Comparison of ENCODE assay signal across 29 cellular contexts in the genomic region with DNA sequence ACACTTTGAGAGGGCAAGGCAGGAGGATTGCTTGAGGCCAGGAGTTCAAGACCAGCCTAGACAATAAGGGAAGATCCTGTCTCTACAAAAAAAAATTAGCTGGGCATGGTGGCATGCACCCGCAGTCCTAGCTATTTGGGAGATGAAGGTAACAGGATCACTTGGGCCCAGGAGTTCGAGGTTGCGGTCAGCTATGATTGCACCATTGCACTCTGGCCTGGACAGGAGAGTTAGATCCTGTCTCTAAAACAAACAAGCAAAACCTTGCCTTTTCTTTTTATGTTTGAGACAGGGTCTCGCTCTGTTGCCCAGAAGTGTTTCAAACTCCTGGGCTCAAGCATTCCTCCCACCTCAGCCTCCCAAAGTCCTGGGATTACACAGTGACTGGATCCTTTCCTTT.
"Had no signal": no experiment of that assay in that cellular context is flagged by ENCODE, and none has a peak within 500 bp of the region (broad histone marks: within the 10 kb centered on the region; RNA-seq: fewer than 3 reads in every experiment).

No MANE protein-coding gene starts in this region.

- H2AFZ ChIP-seq: hepatocyte had no signal

- DNase-seq: colonic mucosa; cortex of kidney; dermis blood vessel endothelial cell; dorsolateral prefrontal cortex; effector CD4-positive, alpha-beta T cell; effector CD8-positive, alpha-beta T cell; effector memory CD4-positive, alpha-beta T cell; effector memory CD8-positive, alpha-beta T cell; endodermal cell; erythroblast; esophagus squamous epithelium; foreskin fibroblast; foreskin keratinocyte; foreskin melanocyte; gastrocnemius medialis; glutamatergic neuron; head of caudate nucleus; heart left ventricle; heart right ventricle had no signal

- H3K4me3 Mint-ChIP-seq: dendritic cell treated with granulocyte-macrophage colony-stimulating factor and Interleukin-4, amounts not matched to agents 40 ng/mL and 50 ng/mL, for 4 days; effector memory CD8-positive, alpha-beta T cell; endodermal cell had no signal

- H3K9me3 Mint-ChIP-seq: dendritic cell treated with granulocyte-macrophage colony-stimulating factor and Interleukin-4, amounts not matched to agents 40 ng/mL and 50 ng/mL, for 4 days; effector memory CD8-positive, alpha-beta T cell; endodermal cell had no signal

- H3K9me3 ChIP-seq: colonic mucosa, esophagus muscularis mucosa, esophagus squamous epithelium, gastrocnemius medialis, gastroesophageal sphincter, heart left ventricle, heart right ventricle had no signal

- H3K27ac ChIP-seq: colonic mucosa, coronary artery, dorsolateral prefrontal cortex, epithelial cell of prostate, esophagus muscularis mucosa, esophagus squamous epithelium, foreskin keratinocyte, gastrocnemius medialis, gastroesophageal sphincter, heart left ventricle, heart right ventricle, hepatocyte had no signal

- H3K79me2 ChIP-seq: hepatocyte had no signal

- H3K4me1 ChIP-seq: colonic mucosa, foreskin keratinocyte, gastrocnemius medialis, heart right ventricle had no signal

- H3K4me3 ChIP-seq: colonic mucosa, coronary artery, dorsolateral prefrontal cortex, esophagus muscularis mucosa, esophagus squamous epithelium, gastrocnemius medialis, gastroesophageal sphincter, heart left ventricle, heart right ventricle, hepatocyte had no signal

- ATAC-seq: effector memory CD8-positive, alpha-beta T cell; esophagus mucosa; foreskin keratinocyte; gastrocnemius medialis; gastroesophageal sphincter; heart left ventricle; heart right ventricle had no signal

- H3K4me2 ChIP-seq: hepatocyte had no signal

- H3K27me3 ChIP-seq: colonic mucosa, dorsolateral prefrontal cortex, esophagus muscularis mucosa, esophagus squamous epithelium, foreskin keratinocyte, gastrocnemius medialis, gastroesophageal sphincter, heart left ventricle, heart right ventricle, hepatocyte had no signal

- H3K36me3 ChIP-seq: colonic mucosa, esophagus muscularis mucosa, esophagus squamous epithelium, gastrocnemius medialis, gastroesophageal sphincter, heart left ventricle, heart right ventricle had no signal

- FAIRE-seq: endometrium, endothelial cell of umbilical vein, frontal cortex had no signal

- H3K27ac Mint-ChIP-seq: dendritic cell treated with granulocyte-macrophage colony-stimulating factor and Interleukin-4, amounts not matched to agents 40 ng/mL and 50 ng/mL, for 4 days; effector memory CD8-positive, alpha-beta T cell; endodermal cell had no signal
